In the genomic region with DNA sequence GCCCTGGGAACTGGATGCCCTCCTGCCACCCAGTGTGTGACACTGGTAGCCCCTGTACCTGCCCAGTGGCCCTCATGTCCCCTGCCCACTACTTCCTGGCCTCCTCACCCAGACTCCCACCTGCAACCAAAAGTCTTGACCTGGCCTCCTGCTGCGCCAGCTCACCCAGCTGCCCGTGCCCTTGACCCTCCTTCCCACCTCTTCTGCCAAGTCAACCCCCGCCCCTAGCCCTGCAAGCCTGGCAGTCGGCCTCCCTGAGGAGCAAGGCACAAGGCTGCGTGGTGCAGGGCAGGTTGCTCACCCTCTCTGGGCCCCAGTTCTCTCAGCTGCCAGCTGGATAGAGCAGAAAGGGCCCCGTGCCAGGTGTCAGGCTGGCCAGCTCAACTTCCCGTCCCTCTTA, we compare ENCODE assay signal across 2 cellular contexts.
TF ChIP-seq lines count a peak whose summit lies in the region.

No MANE protein-coding gene starts in this region.

TF ChIP-seq in IMR-90, 13 proteins besides CTCF, POLR2A, EP300 and RAD21:
- TF ChIP-seq NFE2L2 (IDR thresholded peaks at IDR 0.05; ENCODE audit: low read depth, low read length) (no peak), MXI1 (IDR thresholded peaks at IDR 0.05; ENCODE audit: borderline replicate concordance, low read depth, low read length) (no peak), CHD1 (IDR thresholded peaks at IDR 0.05; ENCODE audit: low read depth, low read length) (no peak), MAFK (IDR thresholded peaks at IDR 0.05; ENCODE audit: low read depth, low read length) (no peak), MAZ (IDR thresholded peaks at IDR 0.05; ENCODE audit: borderline replicate concordance, low read depth, low read length) (no peak), FOS (IDR thresholded peaks at IDR 0.05; ENCODE audit: low read depth, low read length) (no peak), RCOR1 (IDR thresholded peaks at IDR 0.05; ENCODE audit: insufficient replicate concordance, low read length) (no peak), BHLHE40 (IDR thresholded peaks at IDR 0.05; ENCODE audit: low read depth, low read length) (no peak), SMC3 (IDR thresholded peaks at IDR 0.05; ENCODE audit: low read depth, low read length) (no peak), RFX5 (IDR thresholded peaks at IDR 0.05; ENCODE audit: low read depth, low read length) (no peak), CEBPB (IDR thresholded peaks at IDR 0.05; ENCODE audit: low read depth, low read length) (no peak)
- TF ChIP-seq, protein P1, sequence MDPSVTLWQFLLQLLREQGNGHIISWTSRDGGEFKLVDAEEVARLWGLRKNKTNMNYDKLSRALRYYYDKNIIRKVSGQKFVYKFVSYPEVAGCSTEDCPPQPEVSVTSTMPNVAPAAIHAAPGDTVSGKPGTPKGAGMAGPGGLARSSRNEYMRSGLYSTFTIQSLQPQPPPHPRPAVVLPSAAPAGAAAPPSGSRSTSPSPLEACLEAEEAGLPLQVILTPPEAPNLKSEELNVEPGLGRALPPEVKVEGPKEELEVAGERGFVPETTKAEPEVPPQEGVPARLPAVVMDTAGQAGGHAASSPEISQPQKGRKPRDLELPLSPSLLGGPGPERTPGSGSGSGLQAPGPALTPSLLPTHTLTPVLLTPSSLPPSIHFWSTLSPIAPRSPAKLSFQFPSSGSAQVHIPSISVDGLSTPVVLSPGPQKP (IDR thresholded peaks at IDR 0.05; ENCODE audit: borderline replicate concordance, low read depth, low read length): no peak
- TF ChIP-seq, protein P2, sequence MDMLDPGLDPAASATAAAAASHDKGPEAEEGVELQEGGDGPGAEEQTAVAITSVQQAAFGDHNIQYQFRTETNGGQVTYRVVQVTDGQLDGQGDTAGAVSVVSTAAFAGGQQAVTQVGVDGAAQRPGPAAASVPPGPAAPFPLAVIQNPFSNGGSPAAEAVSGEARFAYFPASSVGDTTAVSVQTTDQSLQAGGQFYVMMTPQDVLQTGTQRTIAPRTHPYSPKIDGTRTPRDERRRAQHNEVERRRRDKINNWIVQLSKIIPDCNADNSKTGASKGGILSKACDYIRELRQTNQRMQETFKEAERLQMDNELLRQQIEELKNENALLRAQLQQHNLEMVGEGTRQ (IDR thresholded peaks at IDR 0.05; ENCODE audit: low read depth, low read length): no peak

TF ChIP-seq in GM12891, 5 proteins besides CTCF, POLR2A, EP300 and RAD21:
- TF ChIP-seq TAF1 (IDR thresholded peaks at IDR 0.05; ENCODE audit: low read depth, low read length) (no peak), POLR2AphosphoS5 (IDR thresholded peaks at IDR 0.05; ENCODE audit: low read depth, low read length) (no peak), PAX5 (IDR thresholded peaks at IDR 0.05; ENCODE audit: insufficient read depth, low read length, severe bottlenecking) (no peak)
